18 cellular contexts compared by ENCODE assay signal in the genomic region with DNA sequence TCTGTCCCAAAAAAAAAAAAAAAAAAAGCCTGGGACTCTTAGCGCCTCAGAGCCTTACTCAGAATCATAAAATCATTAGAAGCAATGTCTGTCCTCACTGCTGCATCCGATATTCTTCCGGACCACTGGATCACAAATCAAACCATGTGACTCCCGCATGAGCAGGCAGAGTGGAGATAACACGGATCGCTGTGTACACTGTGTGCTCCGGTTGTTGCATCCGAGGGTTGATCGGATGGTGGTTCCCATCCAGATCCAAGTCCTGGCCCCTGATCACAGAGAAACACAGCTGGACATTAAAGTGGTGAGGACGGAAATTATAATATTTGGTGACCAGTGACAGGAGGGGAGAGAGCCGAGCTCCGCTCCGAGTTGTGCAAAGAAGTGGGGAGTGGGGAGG. TPM values are rescaled to one million over a fixed set of nuclear protein-coding genes. Genes with fewer than 3 reads are reported as not detected.
DNase-seq lines count a peak whose midpoint lies in the region; ATAC-seq and TF ChIP-seq lines count a peak whose summit lies in the region.
"Had no signal": no experiment of that assay in that cellular context is flagged by ENCODE, and none has a peak within 500 bp of the region (broad histone marks: within the 10 kb centered on the region; RNA-seq: fewer than 3 reads in every experiment).

No MANE protein-coding gene starts in this region.

- POLR2A ChIA-PET in RWPE1 (lab: Yijun Ruan, JAX; ENCODE audit: low non-redundant PET) = no interaction called here

- H3K4me3 Mint-ChIP-seq in endodermal cell (no peak overlapping the region), nephron progenitor cell (no peak overlapping the region)
- H3K4me3 Mint-ChIP-seq: CD8-positive, alpha-beta memory T cell; natural killer cell treated with Interleukin-12 subunit alpha and Interleukin-12 subunit beta and Interleukin-15 and Interleukin-18, amount 100 ng/mL, for 72 hours had no signal

- no peak overlapping the region for H3K27ac Mint-ChIP-seq in endodermal cell
- H3K27ac Mint-ChIP-seq in nephron progenitor cell = peak overlapping the region; percentile 8

- H3K36me3 ChIP-seq in endodermal cell (ENCODE audit: control insufficient read depth, insufficient read depth, low read length) = no peaks in the 10 kb centered on the region

- DNase-seq in G401 (ENCODE audit: low spot score) = peak; percentile 83
- DNase-seq in RWPE1 (ENCODE audit: low spot score) = no peak
- peak; percentile 32 for DNase-seq in endodermal cell
- no peak for DNase-seq in nephron progenitor cell
- no peak for DNase-seq in RKO (ENCODE audit: low spot score)
- DNase-seq: CD8-positive, alpha-beta memory T cell; DMS79; midbrain; NCI-H1105 treated with DMSO at 0.1 percent for 48 hours; NCI-H2107; NCI-H524; stimulated activated naive CD4-positive, alpha-beta T cell treated with Interleukin-2 at 50 U/mL for 16 hours; SW 1271; thyroid gland had no signal

- peak overlapping the region; percentile 30 for H3K27ac ChIP-seq in RWPE1
- no peak overlapping the region for H3K27ac ChIP-seq in endodermal cell (ENCODE audit: low read depth, low read length)
- H3K27ac ChIP-seq: thyroid gland had no signal

- no peaks in the 10 kb centered on the region for H3K27me3 ChIP-seq in endodermal cell (ENCODE audit: control insufficient read depth, insufficient read depth, low read length, poor library complexity, severe bottlenecking)
- H3K27me3 ChIP-seq: thyroid gland had no signal

- 94 to 97% methylated on average over 13 of the region's 13 CpGs for WGBS in endodermal cell (ENCODE audit: insufficient coverage in 1 of 2, insufficient read length in 1 of 2), 2 experiments

- no peaks in the 10 kb centered on the region for H3K9me3 ChIP-seq in endodermal cell (ENCODE audit: control insufficient read depth, low read length)
- H3K9me3 ChIP-seq: thyroid gland had no signal

- H3K36me3 Mint-ChIP-seq in endodermal cell (ENCODE audit: low read depth) = no peaks in the 10 kb centered on the region
- H3K36me3 Mint-ChIP-seq in nephron progenitor cell (ENCODE audit: low read depth) = peaks cover 14% of the 10 kb centered on the region

- H3K27me3 Mint-ChIP-seq in endodermal cell (ENCODE audit: insufficient read depth) (no peaks in the 10 kb centered on the region), nephron progenitor cell (ENCODE audit: low read depth, poor library complexity) (no peaks in the 10 kb centered on the region)
- H3K27me3 Mint-ChIP-seq: CD8-positive, alpha-beta memory T cell; natural killer cell treated with Interleukin-12 subunit alpha and Interleukin-12 subunit beta and Interleukin-15 and Interleukin-18, amount 100 ng/mL, for 72 hours had no signal

- no peak for TF ChIP-seq CTCF in RWPE1 (conservative IDR thresholded peaks at IDR 0.05; ENCODE audit: low read depth)
- TF ChIP-seq CTCF in endodermal cell (conservative IDR thresholded peaks at IDR 0.05) = no peak
- TF ChIP-seq CTCF in nephron progenitor cell (IDR thresholded peaks at IDR 0.05) = no peak

- H3K9ac ChIP-seq in endodermal cell (ENCODE audit: extremely low read depth, low read length, poor library complexity, severe bottlenecking) = no peak overlapping the region

- H3K4me1 Mint-ChIP-seq in endodermal cell = peaks cover 5% of the 10 kb centered on the region
- H3K4me1 Mint-ChIP-seq in nephron progenitor cell = peaks cover 41% of the 10 kb centered on the region

- no peaks in the 10 kb centered on the region for H3K4me1 ChIP-seq in endodermal cell (ENCODE audit: control insufficient read depth, insufficient read depth, low read length)

- CTCF ChIA-PET in RWPE1 (lab: Yijun Ruan, JAX) = interaction anchor here (0.5 kb wide), 1 partner anchor 52 kb away, joined by 4 read pairs; no protein-coding TSS in a partner anchor

- no peaks in the 10 kb centered on the region for H3K9me3 Mint-ChIP-seq in endodermal cell
- no peaks in the 10 kb centered on the region for H3K9me3 Mint-ChIP-seq in nephron progenitor cell
- H3K9me3 Mint-ChIP-seq: CD8-positive, alpha-beta memory T cell; natural killer cell treated with Interleukin-12 subunit alpha and Interleukin-12 subunit beta and Interleukin-15 and Interleukin-18, amount 100 ng/mL, for 72 hours had no signal

- in situ Hi-C loops in G401 (cut with HindIII; ENCODE audit: low sequenced_read_pairs) = loop anchor here (25.0 kb wide), 1 partner anchor 189 kb away; a partner anchor contains a TSS

- ATAC-seq in GM18519 (IDR thresholded peaks at IDR 0.05; ENCODE audit: low FRiP score, unreplicated experiment) (no peak), HG03521 (IDR thresholded peaks at IDR 0.05; ENCODE audit: unreplicated experiment) (no peak), GM19023 (IDR thresholded peaks at IDR 0.05; ENCODE audit: unreplicated experiment) (no peak)
- ATAC-seq: natural killer cell treated with Interleukin-12 subunit alpha and Interleukin-12 subunit beta and Interleukin-15 and Interleukin-18, amount 100 ng/mL, for 72 hours had no signal

- no peak overlapping the region for H3K4me3 ChIP-seq in endodermal cell (ENCODE audit: low read length)
- H3K4me3 ChIP-seq: thyroid gland had no signal

RNA-seq across cellular contexts. Expression of a gene that starts 9.7 kb away (rescaled TPM):
- 86.5 and 96.6 TPM in 2 replicates for total RNA-seq in G401 (2014; rRNA removed; shearing (Covaris generic))
- 10 to 100 TPM in 1 of 2 donors, 1 to 10 TPM in 1; 7.3 to 13.6 TPM for total RNA-seq in endodermal cell
- 11.2 TPM for polyA plus RNA-seq in endodermal cell (2013, experiment 1 of 2)
- 12.2 TPM for polyA plus RNA-seq in endodermal cell (2013, experiment 2 of 2)

RNA-seq across cellular contexts. Expression of a gene that starts 9.8 kb away (rescaled TPM):
- 142 and 187 TPM in 2 replicates for total RNA-seq in G401 (2014; rRNA removed; shearing (Covaris generic))
- 10 to 100 TPM; 26.6 to 27.8 TPM for total RNA-seq in endodermal cell
- polyA plus RNA-seq in endodermal cell (2013, experiment 1 of 2) = 84.5 TPM
- 77.3 TPM for polyA plus RNA-seq in endodermal cell (2013, experiment 2 of 2)

Comparison
In these comparisons a context has a peak if more than half of its experiments do, and no peak if none do; other contexts are left out.
1. DNase-seq: peak in G401 (single experiment) and endodermal cell (single experiment); none in RWPE1 (single experiment), nephron progenitor cell (single experiment) and RKO (single experiment).